ENCODE assay signal across 10 cellular contexts in the genomic region with DNA sequence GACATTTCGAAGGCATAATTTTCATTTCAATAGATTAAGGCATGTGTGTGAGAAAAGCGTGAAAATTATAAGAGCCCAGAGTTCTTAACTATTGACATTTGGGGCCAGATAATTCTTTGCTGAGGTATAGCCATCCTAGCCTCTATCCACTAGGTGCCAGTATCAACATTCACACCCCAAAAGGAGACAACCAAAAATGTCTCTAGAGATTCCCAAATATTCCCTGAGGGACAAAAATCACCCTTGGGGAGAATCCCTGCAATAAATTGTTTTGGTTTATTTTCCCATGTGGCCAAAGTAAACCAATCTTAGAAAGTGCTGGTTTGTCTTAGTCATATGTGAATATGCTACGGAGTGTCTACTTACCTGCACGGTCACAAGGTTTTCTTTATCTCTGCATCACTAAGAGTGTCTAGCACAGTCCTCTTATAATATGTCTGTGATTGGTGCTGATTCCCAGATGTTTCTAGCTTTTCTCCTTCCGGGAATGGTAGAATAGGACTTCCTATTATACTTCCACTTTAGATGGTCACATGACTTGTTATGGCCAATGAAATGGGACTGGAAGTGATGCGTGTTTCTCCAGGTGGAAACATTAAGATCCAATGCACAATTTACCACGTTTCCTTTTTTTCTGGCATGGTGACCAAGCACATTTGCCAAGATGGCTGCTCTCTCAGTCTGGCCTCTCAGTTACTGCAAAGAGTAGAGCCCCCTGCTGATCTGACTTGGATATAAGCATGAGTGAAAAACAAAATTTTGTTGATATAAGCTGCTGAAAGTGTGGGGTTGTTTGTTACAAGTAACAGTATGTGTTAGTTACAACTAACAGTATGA. TPM values are rescaled to one million over a fixed set of nuclear protein-coding genes. Genes with fewer than 3 reads are reported as not detected.
DNase-seq lines count a peak whose midpoint lies in the region; ATAC-seq and TF ChIP-seq lines count a peak whose summit lies in the region.
"Had no signal": no experiment of that assay in that cellular context is flagged by ENCODE, and none has a peak within 500 bp of the region (broad histone marks: within the 10 kb centered on the region; RNA-seq: fewer than 3 reads in every experiment).

No MANE protein-coding gene starts in this region.

- DNase-seq in NCI-H146 (lab: John Stamatoyannopoulos, UW) (peak; percentile 0), NCI-H146 treated with DMSO at 0.1 percent for 48 hours (lab: John Stamatoyannopoulos, UW; ENCODE audit: unreplicated experiment) (no peak), KBM-7 (peak; percentile 35), fibroblast of lung (ENCODE audit: low read depth in 2 of 2) (peak; percentile 1 to 3), LoVo (ENCODE audit: low spot score) (no peak)
- no peak for DNase-seq in activated CD4-positive, alpha-beta memory T cell treated with anti-CD3 and anti-CD28 coated beads for 36 hours
- DNase-seq in naive thymus-derived CD8-positive, alpha-beta T cell, result no peak
- DNase-seq: activated naive CD8-positive, alpha-beta T cell treated with anti-CD3 and anti-CD28 coated beads, Interleukin-2, amount 10 ng/mL, durations not matched to agents 7 days and 5 days had no signal

- H3K27ac ChIP-seq in fibroblast of lung (ENCODE audit: insufficient read depth, low read length), result no peak overlapping the region

- H3K9me3 ChIP-seq in fibroblast of lung (ENCODE audit: control insufficient read depth, insufficient read depth, low read depth, low read length), result no peaks in the 10 kb centered on the region

- no peaks in the 10 kb centered on the region for H4K20me1 ChIP-seq in fibroblast of lung (ENCODE audit: control insufficient read depth, extremely low read depth, insufficient read depth, low read length)

- no peak overlapping the region for H3K27ac Mint-ChIP-seq in activated CD4-positive, alpha-beta memory T cell treated with anti-CD3 and anti-CD28 coated beads for 36 hours
- H3K27ac Mint-ChIP-seq in naive thymus-derived CD8-positive, alpha-beta T cell, result no peak overlapping the region
- H3K27ac Mint-ChIP-seq: activated naive CD8-positive, alpha-beta T cell treated with anti-CD3 and anti-CD28 coated beads, Interleukin-2, amount 10 ng/mL, durations not matched to agents 7 days and 5 days; CD4-positive, CD25-positive, alpha-beta regulatory T cell had no signal

- peaks cover 5% of the 10 kb centered on the region for H3K4me1 ChIP-seq in fibroblast of lung (ENCODE audit: control insufficient read depth, extremely low read depth, insufficient read depth, low read length)

- peaks cover 5% of the 10 kb centered on the region for H3K4me1 Mint-ChIP-seq in activated CD4-positive, alpha-beta memory T cell treated with anti-CD3 and anti-CD28 coated beads for 36 hours (ENCODE audit: low read depth)
- peaks cover 0 to 2% (median 0%) of the 10 kb centered on the region in 4 donors for H3K4me1 Mint-ChIP-seq in naive thymus-derived CD8-positive, alpha-beta T cell
- H3K4me1 Mint-ChIP-seq: activated naive CD8-positive, alpha-beta T cell treated with anti-CD3 and anti-CD28 coated beads, Interleukin-2, amount 10 ng/mL, durations not matched to agents 7 days and 5 days; CD4-positive, CD25-positive, alpha-beta regulatory T cell had no signal

- H3K36me3 ChIP-seq in fibroblast of lung (ENCODE audit: control insufficient read depth, insufficient read depth, low read length), result no peaks in the 10 kb centered on the region

- in situ Hi-C loops in KBM-7 (cut with MboI; ENCODE audit: low pct_unique_long_range_greater_than_20kb, low sequenced_read_pairs), result no loop called here

- intact Hi-C loops in activated CD4-positive, alpha-beta memory T cell treated with anti-CD3 and anti-CD28 coated beads for 36 hours (cut with micrococcal nuclease), result loop anchor here (2.0 to 10.0 kb wide), 2 partner anchors 19 to 1065 kb away; no protein-coding TSS in a partner anchor

- H3K4me3 ChIP-seq in fibroblast of lung (replicated peaks in 1 of 4; ENCODE audit: control extremely low read depth in 1 of 4, insufficient read depth in 1 of 4, low read depth in 3 of 4, low read length in 4 of 4), result no peak overlapping the region

- peaks cover 12% of the 10 kb centered on the region for H3K27me3 Mint-ChIP-seq in activated CD4-positive, alpha-beta memory T cell treated with anti-CD3 and anti-CD28 coated beads for 36 hours
- H3K27me3 Mint-ChIP-seq in naive thymus-derived CD8-positive, alpha-beta T cell, result peaks cover 0 to 29% (median 8%) of the 10 kb centered on the region in 5 donors

- no peak overlapping the region for H2AFZ ChIP-seq in fibroblast of lung (ENCODE audit: low read length)

- no peak overlapping the region for H3K4me2 ChIP-seq in fibroblast of lung (ENCODE audit: extremely low read depth, insufficient read depth, low read length)

- no peaks in the 10 kb centered on the region for H3K79me2 ChIP-seq in fibroblast of lung (ENCODE audit: control insufficient read depth, insufficient read depth, low read length)

- ATAC-seq in GM21723 (IDR thresholded peaks at IDR 0.05; ENCODE audit: unreplicated experiment), result peak; percentile 87
- ATAC-seq in naive thymus-derived CD8-positive, alpha-beta T cell, result no peak

- H3K9ac ChIP-seq in fibroblast of lung (ENCODE audit: insufficient read depth, low read length), result no peak overlapping the region

- no peaks in the 10 kb centered on the region for H3K36me3 Mint-ChIP-seq in activated CD4-positive, alpha-beta memory T cell treated with anti-CD3 and anti-CD28 coated beads for 36 hours
- no peaks in the 10 kb centered on the region for H3K36me3 Mint-ChIP-seq in naive thymus-derived CD8-positive, alpha-beta T cell
- H3K36me3 Mint-ChIP-seq: activated naive CD8-positive, alpha-beta T cell treated with anti-CD3 and anti-CD28 coated beads, Interleukin-2, amount 10 ng/mL, durations not matched to agents 7 days and 5 days; CD4-positive, CD25-positive, alpha-beta regulatory T cell had no signal

- H3K4me3 Mint-ChIP-seq in activated CD4-positive, alpha-beta memory T cell treated with anti-CD3 and anti-CD28 coated beads for 36 hours, result no peak overlapping the region
- H3K4me3 Mint-ChIP-seq in naive thymus-derived CD8-positive, alpha-beta T cell, result no peak overlapping the region
- H3K4me3 Mint-ChIP-seq: activated naive CD8-positive, alpha-beta T cell treated with anti-CD3 and anti-CD28 coated beads, Interleukin-2, amount 10 ng/mL, durations not matched to agents 7 days and 5 days; CD4-positive, CD25-positive, alpha-beta regulatory T cell had no signal

- POLR2A ChIA-PET in activated CD4-positive, alpha-beta memory T cell treated with anti-CD3 and anti-CD28 coated beads for 36 hours (lab: Charles Lee), result no interaction called here
- POLR2A ChIA-PET in naive thymus-derived CD8-positive, alpha-beta T cell (lab: Charles Lee), result interaction anchor here (0.6 kb wide), 1 partner anchor 308 kb away, joined by 4 read pairs; no protein-coding TSS in a partner anchor

- peak in 1 of 2 donors; percentile 33 for TF ChIP-seq CTCF in fibroblast of lung (conservative IDR thresholded peaks at IDR 0.05 in 1 of 2, IDR thresholded peaks at IDR 0.05 in 1 of 2; ENCODE audit: low read depth in 1 of 2, low read length in 2 of 2)

- no peaks in the 10 kb centered on the region for H3K9me3 Mint-ChIP-seq in activated CD4-positive, alpha-beta memory T cell treated with anti-CD3 and anti-CD28 coated beads for 36 hours
- no peaks in the 10 kb centered on the region for H3K9me3 Mint-ChIP-seq in naive thymus-derived CD8-positive, alpha-beta T cell

- no peaks in the 10 kb centered on the region for H3K27me3 ChIP-seq in fibroblast of lung (ENCODE audit: control insufficient read depth, insufficient read depth, low read length)

- CTCF ChIA-PET in activated CD4-positive, alpha-beta memory T cell treated with anti-CD3 and anti-CD28 coated beads for 36 hours (lab: Charles Lee), result interaction anchor here (0.5 to 6.0 kb wide), 9 partner anchors 10 to 559 kb away, joined by 3 to 70 read pairs (median 4); no protein-coding TSS in a partner anchor

RNA-seq across cellular contexts. Expression of a gene that starts 8.0 kb away (rescaled TPM):
- 1.0 and 2.3 TPM in 2 replicates for total RNA-seq in fibroblast of lung
- polyA plus RNA-seq in fibroblast of lung, result 1.1 and 4.2 TPM in 2 replicates
- 1.5 and 2.7 TPM in 2 replicates for polyA plus RNA-seq in fibroblast of lung (2012)
- polyA minus RNA-seq in fibroblast of lung (ENCODE audit: low replicate concordance), result 8.5 TPM in 1 of 2 replicates, not detected in the other
- 10 to 100 TPM; 13.5 to 15.5 TPM for total RNA-seq in activated CD4-positive, alpha-beta memory T cell treated with anti-CD3 and anti-CD28 coated beads for 36 hours
- 1 to 10 TPM; 5.1 to 5.2 TPM for total RNA-seq in naive thymus-derived CD8-positive, alpha-beta T cell
- 1 to 10 TPM in 1 of 3 donors, under 1 TPM in 2; 0.35 to 1.7 (median 0.71) TPM for polyA plus RNA-seq in naive thymus-derived CD8-positive, alpha-beta T cell

Comparison
In these comparisons a context has a peak if more than half of its experiments do, and no peak if none do; other contexts are left out.
1. DNase-seq: peak in NCI-H146 (single experiment), KBM-7 (single experiment) and fibroblast of lung (2 of 2); none in NCI-H146 treated with DMSO at 0.1 percent for 48 hours (single experiment), activated CD4-positive, alpha-beta memory T cell treated with anti-CD3 and anti-CD28 coated beads for 36 hours (single experiment), naive thymus-derived CD8-positive, alpha-beta T cell (0 of 10) and LoVo (single experiment).